2 cellular contexts compared by ENCODE assay signal in genomic region chr10:31186225-31187010, GRCh38.
TF ChIP-seq lines count a peak whose summit lies in the region.

No MANE protein-coding gene starts in this region.

TF ChIP-seq in HCT116, 20 proteins besides CTCF, POLR2A, EP300 and RAD21 (continued from another document):
- TF ChIP-seq TCF7L2 (IDR thresholded peaks at IDR 0.05; ENCODE audit: borderline replicate concordance, extremely low read depth, insufficient read depth, insufficient read length) (no peak), EGR1 (IDR thresholded peaks at IDR 0.05; ENCODE audit: low read depth) (no peak), CBX3 (IDR thresholded peaks at IDR 0.05; ENCODE audit: low read depth) (no peak), ELF1 (IDR thresholded peaks at IDR 0.05; ENCODE audit: borderline replicate concordance, low read depth) (no peak), MAX (IDR thresholded peaks at IDR 0.05) (no peak), CEBPB (IDR thresholded peaks at IDR 0.05; ENCODE audit: low read depth) (no peak)

TF ChIP-seq in WTC11, 78 proteins besides CTCF, POLR2A, EP300 and RAD21 (continued from another document):
- TF ChIP-seq FOXP4 (CRISPR knock-in tag; IDR thresholded peaks at IDR 0.05), result no peak
- no peak for TF ChIP-seq CDX4 (CRISPR knock-in tag; IDR thresholded peaks at IDR 0.05; ENCODE audit: borderline replicate concordance)
- TF ChIP-seq SP1 (CRISPR knock-in tag; conservative IDR thresholded peaks at IDR 0.05), result no peak
- TF ChIP-seq ZNF671 (CRISPR knock-in tag; IDR thresholded peaks at IDR 0.05), result no peak
- TF ChIP-seq EMX1 (CRISPR knock-in tag; IDR thresholded peaks at IDR 0.05), result no peak
- no peak for TF ChIP-seq TP53 (CRISPR knock-in tag; IDR thresholded peaks at IDR 0.05)
- TF ChIP-seq ELF4 (CRISPR knock-in tag; IDR thresholded peaks at IDR 0.05; ENCODE audit: low read depth), result no peak
- no peak for TF ChIP-seq ZNF396 (CRISPR knock-in tag; IDR thresholded peaks at IDR 0.05; ENCODE audit: borderline replicate concordance)
- no peak for TF ChIP-seq NFE2L1 (CRISPR knock-in tag; IDR thresholded peaks at IDR 0.05)
- TF ChIP-seq, protein P1, sequence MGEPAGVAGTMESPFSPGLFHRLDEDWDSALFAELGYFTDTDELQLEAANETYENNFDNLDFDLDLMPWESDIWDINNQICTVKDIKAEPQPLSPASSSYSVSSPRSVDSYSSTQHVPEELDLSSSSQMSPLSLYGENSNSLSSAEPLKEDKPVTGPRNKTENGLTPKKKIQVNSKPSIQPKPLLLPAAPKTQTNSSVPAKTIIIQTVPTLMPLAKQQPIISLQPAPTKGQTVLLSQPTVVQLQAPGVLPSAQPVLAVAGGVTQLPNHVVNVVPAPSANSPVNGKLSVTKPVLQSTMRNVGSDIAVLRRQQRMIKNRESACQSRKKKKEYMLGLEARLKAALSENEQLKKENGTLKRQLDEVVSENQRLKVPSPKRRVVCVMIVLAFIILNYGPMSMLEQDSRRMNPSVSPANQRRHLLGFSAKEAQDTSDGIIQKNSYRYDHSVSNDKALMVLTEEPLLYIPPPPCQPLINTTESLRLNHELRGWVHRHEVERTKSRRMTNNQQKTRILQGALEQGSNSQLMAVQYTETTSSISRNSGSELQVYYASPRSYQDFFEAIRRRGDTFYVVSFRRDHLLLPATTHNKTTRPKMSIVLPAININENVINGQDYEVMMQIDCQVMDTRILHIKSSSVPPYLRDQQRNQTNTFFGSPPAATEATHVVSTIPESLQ (CRISPR knock-in tag; IDR thresholded peaks at IDR 0.05), result no peak
- no peak for TF ChIP-seq CREB1 (CRISPR knock-in tag; IDR thresholded peaks at IDR 0.05)
- TF ChIP-seq ZNF232 (CRISPR knock-in tag; IDR thresholded peaks at IDR 0.05), result no peak
- TF ChIP-seq RELA (CRISPR knock-in tag; IDR thresholded peaks at IDR 0.05; ENCODE audit: borderline replicate concordance), result no peak
